Comparison of ENCODE assay signal across 8 cellular contexts in genomic region chr12:124388679-124389536, GRCh38.
DNase-seq lines count a peak whose midpoint lies in the region; ATAC-seq and TF ChIP-seq lines count a peak whose summit lies in the region.

No MANE protein-coding gene starts in this region.

- peak overlapping the region; percentile 40 for H3K4me3 ChIP-seq in lung

- DNase-seq in DMS53 (lab: John Stamatoyannopoulos, UW) (peak; percentile 94), NCI-H2029 (lab: John Stamatoyannopoulos, UW) (peak; percentile 81), lung (ENCODE audit: low spot score) (peak; percentile 86), NOMO-1 (lab: John Stamatoyannopoulos, UW; ENCODE audit: unreplicated experiment in 2 of 2) (no peak), GM19240 (ENCODE audit: insufficient read length, low spot score) (no peak)
- peak; percentile 82 for DNase-seq in activated CD8-positive, alpha-beta memory T cell treated with anti-CD3 and anti-CD28 coated beads for 24 hours
- DNase-seq in effector CD8-positive, alpha-beta T cell (lab: John Stamatoyannopoulos, UW): peak; percentile 15
- DNase-seq in stimulated activated CD4-positive, alpha-beta T cell treated with anti-CD3 and anti-CD28 coated beads, Interleukin-2, amount 100 ng/mL, for 4 hours (ENCODE audit: low read depth): peak; percentile 46

- no peak for TF ChIP-seq CTCF in lung (IDR thresholded peaks at IDR 0.05; ENCODE audit: control extremely low read depth, extremely low read depth)

- H3K9me3 ChIP-seq in lung (ENCODE audit: control insufficient read depth in 2 of 2, insufficient read depth in 1 of 2, low read length in 1 of 2): no peaks in the 10 kb centered on the region

- H3K36me3 ChIP-seq in lung (ENCODE audit: control insufficient read depth in 2 of 2, insufficient read depth in 2 of 2, low read length in 2 of 2): peaks cover 0 to 19% of the 10 kb centered on the region in 2 donors

- WGBS in lung, 2 donors: 3 to 12% methylated on average over 61 to 68 of the region's 68 CpGs

- H3K4me1 ChIP-seq in lung (ENCODE audit: control insufficient read depth in 2 of 2, insufficient read depth in 2 of 2, low read length in 2 of 2): peaks cover 25 to 49% of the 10 kb centered on the region in 2 donors

- H3K27me3 ChIP-seq in lung (ENCODE audit: control insufficient read depth, insufficient read depth): no peaks in the 10 kb centered on the region

- H3K27ac ChIP-seq in lung (ENCODE audit: low read depth in 1 of 2, low read length in 1 of 2): peak overlapping the region; percentile 91 to 97

- ATAC-seq in lung (ENCODE audit: insufficient read depth, low FRiP score): peak; percentile 65

Comparison
In these comparisons a context has a peak if more than half of its experiments do, and no peak if none do; other contexts are left out.
1. DNase-seq: peak in DMS53 (single experiment), NCI-H2029 (single experiment), activated CD8-positive, alpha-beta memory T cell treated with anti-CD3 and anti-CD28 coated beads for 24 hours (single experiment), effector CD8-positive, alpha-beta T cell (single experiment), lung (single experiment) and stimulated activated CD4-positive, alpha-beta T cell treated with anti-CD3 and anti-CD28 coated beads, Interleukin-2, amount 100 ng/mL, for 4 hours (single experiment); none in NOMO-1 (0 of 2) and GM19240 (single experiment).